In the genomic region with DNA sequence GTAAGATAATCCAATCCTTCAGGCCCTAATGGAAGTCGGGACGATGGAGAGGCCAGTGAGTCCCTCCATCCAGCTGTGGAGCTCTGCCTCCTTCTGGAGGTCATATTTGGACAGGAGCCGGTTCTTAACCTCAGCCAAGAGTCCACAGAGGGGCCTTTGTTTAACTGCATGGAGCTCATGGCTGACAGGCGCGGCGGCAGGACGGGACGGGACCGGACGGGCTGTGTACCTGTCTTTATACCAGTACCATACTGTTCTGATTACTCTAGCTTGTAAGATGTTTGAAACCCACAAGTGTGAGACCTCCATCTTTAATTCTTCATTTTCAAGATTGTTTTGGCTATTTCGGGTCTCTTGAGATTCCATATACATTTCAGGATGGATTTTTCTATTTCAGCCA, we compare ENCODE assay signal across 33 cellular contexts. TPM values are rescaled to one million over a fixed set of nuclear protein-coding genes. Genes with fewer than 3 reads are reported as not detected.
"Had no signal": no experiment of that assay in that cellular context is flagged by ENCODE, and none has a peak within 500 bp of the region (broad histone marks: within the 10 kb centered on the region; RNA-seq: fewer than 3 reads in every experiment).

No MANE protein-coding gene starts in this region.

- H3K27me3 ChIP-seq: adrenal gland, ascending aorta, body of pancreas, brain microvascular endothelial cell, breast epithelium, cardiac muscle cell had no signal

- DNase-seq: activated effector memory CD4-positive, alpha-beta T cell treated with anti-CD3 and anti-CD28 coated beads, Interleukin-2, amount 50 U/mL, for 16 hours; activated effector memory CD4-positive, alpha-beta T cell treated with Interleukin-2 at 50 U/mL for 16 hours; activated gamma-delta T cell; activated gamma-delta T cell treated with Interleukin-2 at 50 U/mL for 16 hours; activated naive CD4-positive, alpha-beta T cell; activated naive CD4-positive, alpha-beta T cell treated with anti-CD3 and anti-CD28 coated beads for 36 hours; activated naive CD4-positive, alpha-beta T cell treated with anti-CD3 and anti-CD28 coated beads, Interleukin-2, amount 10 ng/mL, durations not matched to agents 7 days and 5 days; activated naive CD4-positive, alpha-beta T cell treated with anti-CD3 and anti-CD28 coated beads, Interleukin-2, amount 50 U/mL, for 16 hours; activated naive CD4-positive, alpha-beta T cell treated with Interleukin-2 at 50 U/mL for 16 hours; activated naive CD8-positive, alpha-beta T cell treated with anti-CD3 and anti-CD28 coated beads for 36 hours; activated naive CD8-positive, alpha-beta T cell treated with anti-CD3 and anti-CD28 coated beads, Interleukin-2, amount 10 ng/mL, durations not matched to agents 7 days and 5 days; activated naive CD8-positive, alpha-beta T cell treated with anti-CD3 and anti-CD28 coated beads, Interleukin-2, amount 50 U/mL, for 24 hours; activated T-cell treated with anti-CD3 and anti-CD28 coated beads, Interleukin-2, amount 50 U/mL, for 1 hour; activated T-cell treated with anti-CD3 and anti-CD28 coated beads, Interleukin-2, amount 50 U/mL, for 24 hours; activated T-cell treated with anti-CD3 and anti-CD28 coated beads, Interleukin-2, amount 50 U/mL, for 4 hours; activated T-cell treated with anti-CD3 and anti-CD28 coated beads, Interleukin-2, amount 50 U/mL, for 48 hours; activated T-cell treated with anti-CD3 and anti-CD28 coated beads, Interleukin-2, amount 50 U/mL, for 72 hours; adrenal gland; amniotic stem cell; amygdala; anterior cingulate cortex; aorta; body of pancreas; brain microvascular endothelial cell; caudate nucleus; central memory CD4-positive, alpha-beta T cell; cerebellar nuclear complex had no signal

- H3K27ac ChIP-seq: adrenal gland, ascending aorta, body of pancreas, brain microvascular endothelial cell, breast epithelium, cardiac muscle cell had no signal

- ATAC-seq: activated naive CD4-positive, alpha-beta T cell treated with anti-CD3 and anti-CD28 coated beads, Interleukin-2, amount 50 U/mL, for 72 hours; activated naive CD8-positive, alpha-beta T cell treated with anti-CD3 and anti-CD28 coated beads, Interleukin-2, amount 50 U/mL, for 24 hours; activated T-cell treated with anti-CD3 and anti-CD28 coated beads, Interleukin-2, amount 50 U/mL, for 4 hours; activated T-cell treated with anti-CD3 and anti-CD28 coated beads, Interleukin-2, amount 50 U/mL, for 72 hours; activated T-helper 17 cell treated with anti-CD3 and anti-CD28 coated beads, Interleukin-2, amount 50 U/mL, for 72 hours; body of pancreas had no signal

- H3K36me3 ChIP-seq: adrenal gland, ascending aorta, brain microvascular endothelial cell, breast epithelium, cardiac muscle cell had no signal

- H3K9me3 ChIP-seq: adrenal gland, ascending aorta, body of pancreas, breast epithelium had no signal

- H3K4me3 ChIP-seq: adrenal gland, ascending aorta, body of pancreas, breast epithelium, cardiac muscle cell had no signal

- H3K4me1 ChIP-seq: adrenal gland, ascending aorta, body of pancreas, breast epithelium had no signal

RNA-seq across cellular contexts. Expression of gene SPATA19, which starts 20.2 kb away (rescaled TPM):
- polyA plus RNA-seq: adipose tissue, adrenal gland, aorta, cardiac muscle cell had no signal
